14 cellular contexts compared by ENCODE assay signal in genomic region chr1:230090194-230090711, GRCh38. TPM values are rescaled to one million over a fixed set of nuclear protein-coding genes. Genes with fewer than 3 reads are reported as not detected.
DNase-seq lines count a peak whose midpoint lies in the region; ATAC-seq, FAIRE-seq and TF ChIP-seq lines count a peak whose summit lies in the region.
"Had no signal": no experiment of that assay in that cellular context is flagged by ENCODE, and none has a peak within 500 bp of the region (broad histone marks: within the 10 kb centered on the region; RNA-seq: fewer than 3 reads in every experiment).

No MANE protein-coding gene starts in this region.

- H3K9me3 ChIP-seq in Panc1 (ENCODE audit: control insufficient read depth, insufficient read depth, low read depth, low read length) (no peaks in the 10 kb centered on the region), endothelial cell of umbilical vein (replicated peaks; ENCODE audit: control insufficient read depth, insufficient read depth, low read length) (no peaks in the 10 kb centered on the region)
- H3K9me3 ChIP-seq: vagina had no signal

- H3K4me1 ChIP-seq in Panc1 (ENCODE audit: control insufficient read depth, insufficient read depth, low read length) (peaks cover 44% of the 10 kb centered on the region), endothelial cell of umbilical vein (ENCODE audit: control insufficient read depth, extremely low read depth, insufficient read depth, low read length) (peaks cover 18% of the 10 kb centered on the region)

- H2AFZ ChIP-seq in endothelial cell of umbilical vein (ENCODE audit: low read depth, low read length) = no peak overlapping the region

- H3K79me2 ChIP-seq in endothelial cell of umbilical vein (ENCODE audit: control insufficient read depth, insufficient read depth, low read length) = peaks cover 32% of the 10 kb centered on the region

- H3K4me3 ChIP-seq in Panc1 (ENCODE audit: low read depth in 2 of 2, low read length in 2 of 2) = no peak overlapping the region
- no peak overlapping the region for H3K4me3 ChIP-seq in endothelial cell of umbilical vein (replicated peaks in 1 of 3; ENCODE audit: insufficient read depth in 1 of 3, low read depth in 1 of 3, low read length in 3 of 3)
- H3K4me3 ChIP-seq: vagina had no signal

- H3K9ac ChIP-seq in endothelial cell of umbilical vein (replicated peaks; ENCODE audit: extremely low read depth, insufficient read depth, low read length) = no peak overlapping the region

- FAIRE-seq in endothelial cell of umbilical vein (lab: Jason Lieb, UNC) = peak; percentile 70

- H3K27ac ChIP-seq in Panc1 (ENCODE audit: low read length) (peak overlapping the region; percentile 49), endothelial cell of umbilical vein (ENCODE audit: insufficient read depth, low read depth, low read length) (no peak overlapping the region)
- H3K27ac ChIP-seq: C4-2B, vagina had no signal

- no peaks in the 10 kb centered on the region for H4K20me1 ChIP-seq in endothelial cell of umbilical vein (replicated peaks; ENCODE audit: control insufficient read depth, extremely low read depth, insufficient read depth, low read length)

- POLR2A ChIA-PET in Panc1 (lab: Charles Lee) (interaction anchor here (0.6 kb wide), 1 partner anchor 570 kb away, joined by 8 read pairs; no protein-coding TSS in a partner anchor), endothelial cell of umbilical vein (lab: Charles Lee) (no interaction called here)

- in situ Hi-C loops in Panc1 (cut with HindIII; ENCODE audit: low pct_unique_long_range_greater_than_20kb, low sequenced_read_pairs) = no loop called here

- H3K27me3 ChIP-seq in Panc1 (ENCODE audit: control insufficient read depth, insufficient read depth, low read length) (no peaks in the 10 kb centered on the region), endothelial cell of umbilical vein (ENCODE audit: control insufficient read depth in 2 of 2, insufficient read depth in 2 of 2, low read length in 2 of 2) (no peaks in the 10 kb centered on the region)
- H3K27me3 ChIP-seq: vagina had no signal

- no peak for TF ChIP-seq CTCF in Panc1 (IDR thresholded peaks at IDR 0.05)
- no peak for TF ChIP-seq CTCF in endothelial cell of umbilical vein (IDR thresholded peaks at IDR 0.05; ENCODE audit: extremely low read depth in 1 of 2, insufficient read depth in 1 of 2, low read depth in 1 of 2, low read length in 2 of 2)
- TF ChIP-seq CTCF in omental fat pad (IDR thresholded peaks at IDR 0.05) = no peak

- peak; percentile 42 for ATAC-seq in Panc1
- peak; percentile 38 for ATAC-seq in omental fat pad (ENCODE audit: low FRiP score)
- no peak for ATAC-seq in GM18505 (IDR thresholded peaks at IDR 0.05; ENCODE audit: unreplicated experiment)
- no peak for ATAC-seq in HG03469 (IDR thresholded peaks at IDR 0.05; ENCODE audit: unreplicated experiment)
- ATAC-seq: natural killer cell had no signal

- CTCF ChIA-PET in Panc1 (lab: Charles Lee) (no interaction called here), endothelial cell of umbilical vein (lab: Charles Lee) (interaction anchor here (0.9 to 1.5 kb wide), 3 partner anchors 11 to 119 kb away, joined by 3 to 6 read pairs (median 5); no protein-coding TSS in a partner anchor)

- H3K9me1 ChIP-seq in endothelial cell of umbilical vein (replicated peaks; ENCODE audit: control insufficient read depth, extremely low read depth, insufficient read depth, low read length) = no peaks in the 10 kb centered on the region

- TF ChIP-seq POLR2A in endothelial cell of umbilical vein (IDR thresholded peaks at IDR 0.05; ENCODE audit: low read depth, low read length) (no peak), GM18505 (IDR thresholded peaks at IDR 0.05; ENCODE audit: borderline replicate concordance, extremely low read depth, insufficient read depth, insufficient read length) (no peak)

- BruUV-seq in Panc1 (replicated peaks; lab: Mats Ljungman, UMichigan) (no TSS peak), endothelial cell of umbilical vein (replicated peaks; lab: Mats Ljungman, UMichigan) (no TSS peak)

- DNase-seq in AG20443 (ENCODE audit: low spot score) = peak; percentile 64
- DNase-seq in Panc1 (ENCODE audit: low read depth, low spot score) = no peak
- DNase-seq in endothelial cell of umbilical vein (ENCODE audit: low read depth, low spot score) = peak; percentile 18
- DNase-seq in omental fat pad (ENCODE audit: low spot score) = no peak
- no peak for DNase-seq in HT-29 (ENCODE audit: low spot score)
- no peak for DNase-seq in activated T-cell treated with anti-CD3 and anti-CD28 coated beads for 4 hours
- DNase-seq: amygdala, natural killer cell, NCI-H1694, T-helper 9 cell had no signal

- H3K36me3 ChIP-seq in Panc1 (ENCODE audit: control insufficient read depth, insufficient read depth, low read length) = no peaks in the 10 kb centered on the region
- no peaks in the 10 kb centered on the region for H3K36me3 ChIP-seq in endothelial cell of umbilical vein (ENCODE audit: control insufficient read depth in 2 of 2, extremely low read depth in 1 of 2, insufficient read depth in 2 of 2, low read length in 2 of 2)
- H3K36me3 ChIP-seq: vagina had no signal

- dilution Hi-C loops in endothelial cell of umbilical vein (cut with MboI; ENCODE audit: extremely low pct_ligation_motif_present, low sequenced_read_pairs) = no loop called here

- intact Hi-C loops in Panc1 (cut with micrococcal nuclease; ENCODE audit: unreplicated experiment) (no loop called here), endothelial cell of umbilical vein (cut with micrococcal nuclease) (no loop called here)

- no peak overlapping the region for H3K4me2 ChIP-seq in endothelial cell of umbilical vein (ENCODE audit: insufficient read depth, low read length)

TF ChIP-seq in endothelial cell of umbilical vein, 7 proteins besides CTCF, POLR2A, EP300 and RAD21:
- TF ChIP-seq GATA2 (IDR thresholded peaks at IDR 0.05; ENCODE audit: insufficient read depth, insufficient read length, low read depth, low read length) (peak; percentile 71), FOS (IDR thresholded peaks at IDR 0.05; ENCODE audit: borderline replicate concordance, insufficient read depth, low read length) (peak; percentile 28), MYC (IDR thresholded peaks at IDR 0.05; ENCODE audit: low read depth, low read length) (no peak), MAX (IDR thresholded peaks at IDR 0.05; ENCODE audit: insufficient read depth, insufficient read length) (no peak)

RNA-seq across cellular contexts. Expression of gene GALNT2, which starts 23.2 kb away (rescaled TPM):
- total RNA-seq in Panc1 (2021; ENCODE audit: unreplicated experiment) (152 TPM), endothelial cell of umbilical vein (71.7 and 77.5 TPM in 2 replicates), omental fat pad (10 to 100 TPM; 50.7 to 85.0 (median 71.8) TPM)
- polyA plus RNA-seq in Panc1 (2012; ENCODE audit: insufficient read length) = 129 TPM
- polyA plus RNA-seq in endothelial cell of umbilical vein = 51.8 and 56.3 TPM in 2 replicates
- polyA plus RNA-seq in endothelial cell of umbilical vein (2011; cell fraction: cytosol; rRNA removed) = 56.8 and 62.3 TPM in 2 replicates
- polyA plus RNA-seq in endothelial cell of umbilical vein (2011; cell fraction: nucleus; rRNA removed) = 52.3 and 56.6 TPM in 2 replicates
- 90.9 and 108 TPM in 2 replicates for polyA plus RNA-seq in endothelial cell of umbilical vein (2012)
- polyA minus RNA-seq in endothelial cell of umbilical vein = 62.0 and 63.0 TPM in 2 replicates
- polyA minus RNA-seq in endothelial cell of umbilical vein (2011; cell fraction: cytosol; rRNA and poly(A)+ RNA removed) = 93.1 TPM
- polyA minus RNA-seq in endothelial cell of umbilical vein (2011; cell fraction: nucleus; rRNA and poly(A)+ RNA removed) = 36.9 and 38.8 TPM in 2 replicates
- total RNA-seq in HT-29 (2014; rRNA removed; shearing (Covaris generic)) = 23.6 and 25.5 TPM in 2 replicates

Comparison
In these comparisons a context has a peak if more than half of its experiments do, and no peak if none do; other contexts are left out.
1. DNase-seq: peak in AG20443 (single experiment) and endothelial cell of umbilical vein (single experiment); none in Panc1 (single experiment), omental fat pad (single experiment), HT-29 (single experiment) and activated T-cell treated with anti-CD3 and anti-CD28 coated beads for 4 hours (single experiment).
2. ATAC-seq: peak in Panc1 (single experiment) and omental fat pad (single experiment); none in GM18505 (single experiment) and HG03469 (single experiment).